1 cellular context compared by ENCODE assay signal in genomic region chr11:117993988-117994741, GRCh38.
TF ChIP-seq lines count a peak whose summit lies in the region.

No MANE protein-coding gene starts in this region.

TF ChIP-seq in GM23338, 12 proteins besides CTCF, POLR2A, EP300 and RAD21 (continued from another document):
- TF ChIP-seq ZNF462 (CRISPR knock-in tag; IDR thresholded peaks at IDR 0.05) (no peak), JUNB (IDR thresholded peaks at IDR 0.05; ENCODE audit: unreplicated experiment) (no peak), REST (IDR thresholded peaks at IDR 0.05; ENCODE audit: unreplicated experiment) (no peak), POLR2AphosphoS5 (IDR thresholded peaks at IDR 0.05; ENCODE audit: low read depth) (no peak), NANOG (IDR thresholded peaks at IDR 0.05; ENCODE audit: borderline replicate concordance) (no peak)
